In the genomic region with DNA sequence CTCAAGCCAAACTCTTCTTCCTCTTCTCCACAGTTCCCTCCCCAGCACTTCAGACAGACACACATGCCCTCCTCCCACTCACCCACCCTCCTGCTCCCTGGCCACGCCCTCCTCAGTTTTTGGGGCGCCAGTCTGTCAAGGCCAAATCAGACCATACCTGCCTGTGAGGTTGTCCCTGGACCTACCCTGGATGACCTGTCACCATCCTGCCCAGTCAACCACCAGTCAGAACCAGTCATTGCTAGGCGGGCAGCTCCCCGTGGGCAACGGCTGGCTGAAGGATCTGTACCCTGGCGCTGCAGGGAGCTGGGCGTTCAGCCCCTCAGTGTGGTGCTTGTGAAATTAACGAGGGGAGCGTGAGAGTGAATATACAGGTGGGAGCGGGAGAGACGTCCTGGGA, we compare ENCODE assay signal across 15 cellular contexts. TPM values are rescaled to one million over a fixed set of nuclear protein-coding genes. Genes with fewer than 3 reads are reported as not detected.
DNase-seq lines count a peak whose midpoint lies in the region; ATAC-seq and TF ChIP-seq lines count a peak whose summit lies in the region.
"Had no signal": no experiment of that assay in that cellular context is flagged by ENCODE, and none has a peak within 500 bp of the region (broad histone marks: within the 10 kb centered on the region; RNA-seq: fewer than 3 reads in every experiment).

No MANE protein-coding gene starts in this region.

- peaks cover 7% of the 10 kb centered on the region for H3K4me1 ChIP-seq in endodermal cell (ENCODE audit: control insufficient read depth, insufficient read depth, low read length)
- peaks cover 7% of the 10 kb centered on the region for H3K4me1 ChIP-seq in mucosa of descending colon (ENCODE audit: low read depth)
- peaks cover 0 to 24% (median 15%) of the 10 kb centered on the region in 4 donors for H3K4me1 ChIP-seq in upper lobe of left lung

- H3K27ac ChIP-seq in endodermal cell (ENCODE audit: low read depth, low read length), result no peak overlapping the region
- peak overlapping the region; percentile 35 to 70 (median 52) for H3K27ac ChIP-seq in upper lobe of left lung
- no peak overlapping the region for H3K27ac ChIP-seq in coronary artery

- H3K36me3 ChIP-seq in endodermal cell (ENCODE audit: control insufficient read depth, insufficient read depth, low read length) (no peaks in the 10 kb centered on the region), mucosa of descending colon (ENCODE audit: low read depth) (no peaks in the 10 kb centered on the region), upper lobe of left lung (no peaks in the 10 kb centered on the region)

- H3K4me3 ChIP-seq in endodermal cell (ENCODE audit: low read length) (peak overlapping the region; percentile 64), mucosa of descending colon (peak overlapping the region; percentile 14), upper lobe of left lung (peak overlapping the region in 3 of 4 donors; percentile 40 to 47 (median 47)), coronary artery (no peak overlapping the region)

- H3K4me3 Mint-ChIP-seq in endodermal cell, result peak overlapping the region; percentile 68
- H3K4me3 Mint-ChIP-seq: CD8-positive, alpha-beta memory T cell; neural crest cell had no signal

- no peaks in the 10 kb centered on the region for H3K9me3 Mint-ChIP-seq in endodermal cell
- H3K9me3 Mint-ChIP-seq: CD8-positive, alpha-beta memory T cell; neural crest cell had no signal

- TF ChIP-seq CTCF in endodermal cell (conservative IDR thresholded peaks at IDR 0.05) (no peak), mucosa of descending colon (IDR thresholded peaks at IDR 0.05) (no peak), upper lobe of left lung (IDR thresholded peaks at IDR 0.05) (no peak), coronary artery (IDR thresholded peaks at IDR 0.05) (no peak)

- no peak for TF ChIP-seq EP300 in upper lobe of left lung (IDR thresholded peaks at IDR 0.05)

- DNase-seq in NCI-H748 (lab: John Stamatoyannopoulos, UW; ENCODE audit: unreplicated experiment) (peak; percentile 79), NCI-H748 treated with DMSO at 0.1 percent for 48 hours (lab: John Stamatoyannopoulos, UW) (no peak), endodermal cell (no peak), mucosa of descending colon (peak; percentile 46 to 64 (median 55)), upper lobe of left lung (no peak), amniotic stem cell (lab: John Stamatoyannopoulos, UW) (no peak), coronary artery (ENCODE audit: low spot score) (no peak), NOMO-1 (lab: John Stamatoyannopoulos, UW; ENCODE audit: unreplicated experiment in 2 of 2) (no peak)
- DNase-seq: dermis blood vessel endothelial cell, foreskin melanocyte, substantia nigra had no signal

- no peaks in the 10 kb centered on the region for H3K9me3 ChIP-seq in endodermal cell (ENCODE audit: control insufficient read depth, low read length)
- no peaks in the 10 kb centered on the region for H3K9me3 ChIP-seq in mucosa of descending colon
- no peaks in the 10 kb centered on the region for H3K9me3 ChIP-seq in upper lobe of left lung

- H3K4me1 Mint-ChIP-seq in endodermal cell, result peaks cover 31% of the 10 kb centered on the region
- H3K4me1 Mint-ChIP-seq: CD8-positive, alpha-beta memory T cell had no signal

- intact Hi-C loops in mucosa of descending colon (cut with DNase I, micrococcal nuclease), result no loop called here

- H3K27me3 Mint-ChIP-seq in endodermal cell (ENCODE audit: insufficient read depth), result no peaks in the 10 kb centered on the region

- H3K36me3 Mint-ChIP-seq in endodermal cell (ENCODE audit: low read depth), result peaks cover 16% of the 10 kb centered on the region
- H3K36me3 Mint-ChIP-seq: CD8-positive, alpha-beta memory T cell had no signal

- 91 to 94% methylated on average over 8 to 11 of the region's 11 CpGs for WGBS in endodermal cell (ENCODE audit: insufficient coverage in 1 of 2, insufficient read length in 1 of 2), 2 experiments
- WGBS in upper lobe of left lung, 2 donors, result 72 to 78% methylated on average over 11 of the region's 11 CpGs

- H3K9ac ChIP-seq in endodermal cell (ENCODE audit: extremely low read depth, low read length, poor library complexity, severe bottlenecking), result no peak overlapping the region

- H3K27ac Mint-ChIP-seq in endodermal cell, result peak overlapping the region; percentile 93
- H3K27ac Mint-ChIP-seq: CD8-positive, alpha-beta memory T cell had no signal

- ATAC-seq in mucosa of descending colon (peak; percentile 39), upper lobe of left lung (ENCODE audit: low FRiP score in 2 of 2) (no peak)

- H3K27me3 ChIP-seq in endodermal cell (ENCODE audit: control insufficient read depth, insufficient read depth, low read length, poor library complexity, severe bottlenecking), result no peaks in the 10 kb centered on the region
- no peaks in the 10 kb centered on the region for H3K27me3 ChIP-seq in upper lobe of left lung

- TF ChIP-seq POLR2A in upper lobe of left lung (IDR thresholded peaks at IDR 0.05), result no peak

RNA-seq across cellular contexts. Expression of gene C1orf210, which starts 0.7 kb away (rescaled TPM):
- total RNA-seq in endodermal cell, result 10 to 100 TPM in 1 of 2 donors, 1 to 10 TPM in 1; 9.7 to 17.9 TPM
- polyA plus RNA-seq in endodermal cell (2013, experiment 1 of 2), result 1.9 TPM
- polyA plus RNA-seq in endodermal cell (2013, experiment 2 of 2), result 1.8 TPM
- 100 to 1,000 TPM in 1 of 3 donors, 10 to 100 TPM in 2; 33.1 to 102 (median 63.3) TPM for total RNA-seq in mucosa of descending colon
- total RNA-seq in upper lobe of left lung, result 10 to 100 TPM; 12.5 to 38.3 (median 27.1) TPM
- total RNA-seq: A172; CD8-positive, alpha-beta memory T cell; dermis blood vessel endothelial cell; H4; neural crest cell had no signal
- polyA plus RNA-seq: CD8-positive, alpha-beta memory T cell had no signal

RNA-seq across cellular contexts. Expression of gene TMEM125, which starts 14.9 kb away (rescaled TPM):
- 10 to 100 TPM; 11.7 to 16.6 TPM for total RNA-seq in endodermal cell
- 1.1 TPM for polyA plus RNA-seq in endodermal cell (2013, experiment 1 of 2)
- polyA plus RNA-seq in endodermal cell (2013, experiment 2 of 2), result 0.70 TPM
- 10 to 100 TPM; 31.9 to 71.6 (median 40.6) TPM for total RNA-seq in mucosa of descending colon
- 100 to 1,000 TPM; 144 to 302 (median 227) TPM for total RNA-seq in upper lobe of left lung
- total RNA-seq: A172; CD8-positive, alpha-beta memory T cell; dermis blood vessel endothelial cell; H4 had no signal
- polyA plus RNA-seq: CD8-positive, alpha-beta memory T cell had no signal

RNA-seq across cellular contexts. Expression of gene TIE1, which starts 16.1 kb away (rescaled TPM):
- under 1 TPM; 0.40 to 0.99 TPM for total RNA-seq in endodermal cell
- polyA plus RNA-seq in endodermal cell (2013, experiment 1 of 2), result 1.2 TPM
- polyA plus RNA-seq in endodermal cell (2013, experiment 2 of 2), result 1.7 TPM
- total RNA-seq in mucosa of descending colon, result 10 to 100 TPM in 1 of 3 donors, 1 to 10 TPM in 2; 8.0 to 18.6 (median 8.1) TPM
- total RNA-seq in upper lobe of left lung, result 100 to 1,000 TPM in 1 of 6 donors, 10 to 100 TPM in 5; 23.9 to 170 (median 51.4) TPM
- polyA plus RNA-seq: CD8-positive, alpha-beta memory T cell had no signal

RNA-seq across cellular contexts. Expression of gene MPL, which starts 52.9 kb away (rescaled TPM):
- total RNA-seq in endodermal cell (1 to 10 TPM in 1 of 2 donors, under 1 TPM in 1; 0.64 to 1.2 TPM), mucosa of descending colon (1 to 10 TPM in 1 of 3 donors, under 1 TPM in 1, not detected in 1; 0.81 to 1.0 TPM), upper lobe of left lung (1 to 10 TPM in 1 of 6 donors, under 1 TPM in 5; 0.24 to 6.3 (median 0.74) TPM)
- polyA plus RNA-seq in endodermal cell (2013, experiment 1 of 2), result not detected
- not detected for polyA plus RNA-seq in endodermal cell (2013, experiment 2 of 2)
- total RNA-seq: A172; CD8-positive, alpha-beta memory T cell; dermis blood vessel endothelial cell; H4; neural crest cell had no signal
- polyA plus RNA-seq: CD8-positive, alpha-beta memory T cell had no signal

Comparison
In these comparisons a context has a peak if more than half of its experiments do, and no peak if none do; other contexts are left out.
1. DNase-seq: peak in NCI-H748 (single experiment) and mucosa of descending colon (3 of 3); none in NCI-H748 treated with DMSO at 0.1 percent for 48 hours (single experiment), endodermal cell (single experiment), upper lobe of left lung (0 of 2), amniotic stem cell (single experiment), coronary artery (single experiment) and NOMO-1 (0 of 2).
2. H3K27ac ChIP-seq: peak in upper lobe of left lung (4 of 4); none in endodermal cell (single experiment) and coronary artery (0 of 2).
3. RNA of gene TIE1, which starts 16.1 kb away (total RNA-seq): 23.9 to 170 TPM in upper lobe of left lung and 8.0 to 18.6 TPM in mucosa of descending colon; 0.40 to 0.99 TPM in endodermal cell; every median in the first group is over 4 times any median in the second.